In genomic region chr6:156950084-156950483, GRCh38 we compare ENCODE assay signal across 18 cellular contexts.
"Had no signal": no experiment of that assay in that cellular context is flagged by ENCODE, and none has a peak within 500 bp of the region (broad histone marks: within the 10 kb centered on the region; RNA-seq: fewer than 3 reads in every experiment).

No MANE protein-coding gene starts in this region.

- H3K36me3 Mint-ChIP-seq: mesothelial cell of epicardium had no signal

- H3K9me3 ChIP-seq: adrenal gland, tibial artery, vagina had no signal

- H3K4me3 Mint-ChIP-seq: activated T-helper 1 cell treated with anti-CD3 and anti-CD28 coated beads, Interleukin-12 subunit alpha, Interleukin-12 subunit beta, Interleukin-2, Interleukin-4 antibody, amounts not matched to agents 30 ng/mL and 10 ng/mL and 1 ng/mL, durations not matched to agents 14 hours and 24 hours and 36 hours; dendritic cell treated with granulocyte-macrophage colony-stimulating factor and Interleukin-4, amounts not matched to agents 40 ng/mL and 50 ng/mL, for 4 days; mesothelial cell of epicardium; nephron; T-helper 17 cell had no signal

- H3K4me3 ChIP-seq: adrenal gland, lung, tibial artery, vagina had no signal

- H3K36me3 ChIP-seq: adrenal gland, tibial artery, vagina had no signal

- H3K27ac ChIP-seq: adrenal gland, tibial artery, vagina had no signal

- H3K27me3 ChIP-seq: adrenal gland, tibial artery, vagina had no signal

- H3K27me3 Mint-ChIP-seq: dendritic cell treated with granulocyte-macrophage colony-stimulating factor and Interleukin-4, amounts not matched to agents 40 ng/mL and 50 ng/mL, for 4 days; T-helper 17 cell had no signal

- H3K27ac Mint-ChIP-seq: activated T-helper 1 cell treated with anti-CD3 and anti-CD28 coated beads, Interleukin-12 subunit alpha, Interleukin-12 subunit beta, Interleukin-2, Interleukin-4 antibody, amounts not matched to agents 30 ng/mL and 10 ng/mL and 1 ng/mL, durations not matched to agents 14 hours and 24 hours and 36 hours; dendritic cell treated with granulocyte-macrophage colony-stimulating factor and Interleukin-4, amounts not matched to agents 40 ng/mL and 50 ng/mL, for 4 days; T-helper 17 cell had no signal

- DNase-seq: activated CD4-positive, CD25-positive, alpha-beta regulatory T cell treated with anti-CD3 and anti-CD28 coated beads, Interleukin-2, amount 50 U/mL, for 72 hours; activated gamma-delta T cell treated with Interleukin-2 at 50 U/mL for 16 hours; adrenal gland; effector memory CD4-positive, alpha-beta T cell; glutamatergic neuron; hippocampal formation; posterior cingulate gyrus; stimulated activated naive CD8-positive, alpha-beta T cell treated with anti-CD3 and anti-CD28 coated beads, Interleukin-15, Interleukin-2, amounts not matched to agents 100 U/mL and 50 U/mL, for 24 hours; substantia nigra; T-helper 17 cell; tibial artery had no signal

- ATAC-seq: activated naive CD4-positive, alpha-beta T cell treated with anti-CD3 and anti-CD28 coated beads, Interleukin-2, amount 50 U/mL, for 72 hours; stimulated activated naive CD8-positive, alpha-beta T cell treated with anti-CD3 and anti-CD28 coated beads, Interleukin-15, Interleukin-2, amounts not matched to agents 100 U/mL and 50 U/mL, for 24 hours; T-helper 17 cell had no signal

- H3K9me3 Mint-ChIP-seq: activated naive CD4-positive, alpha-beta T cell treated with anti-CD3 and anti-CD28 coated beads, Interleukin-2, amount 50 U/mL, for 72 hours; activated T-helper 1 cell treated with anti-CD3 and anti-CD28 coated beads, Interleukin-12 subunit alpha, Interleukin-12 subunit beta, Interleukin-2, Interleukin-4 antibody, amounts not matched to agents 30 ng/mL and 10 ng/mL and 1 ng/mL, durations not matched to agents 14 hours and 24 hours and 36 hours; dendritic cell treated with granulocyte-macrophage colony-stimulating factor and Interleukin-4, amounts not matched to agents 40 ng/mL and 50 ng/mL, for 4 days; mesothelial cell of epicardium; nephron had no signal
